Comparison of ENCODE assay signal across 1 cellular context in the genomic region with DNA sequence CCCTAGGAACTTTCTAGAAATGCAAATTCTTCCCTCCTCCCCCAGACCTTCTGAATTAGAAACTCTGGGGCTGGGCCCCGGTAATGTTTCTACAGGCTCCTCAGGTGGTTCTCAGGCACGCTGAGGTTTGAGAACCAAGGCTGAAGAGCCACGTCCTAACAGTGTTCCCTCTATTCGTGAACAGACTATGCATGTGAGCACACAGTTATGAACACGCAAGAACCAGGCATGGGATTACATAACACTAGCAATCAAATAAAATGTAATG.
TF ChIP-seq lines count a peak whose summit lies in the region.

No MANE protein-coding gene starts in this region.

TF ChIP-seq in H1, 55 proteins besides CTCF, POLR2A, EP300 and RAD21:
- TF ChIP-seq CEBPB (IDR thresholded peaks at IDR 0.05; ENCODE audit: low read depth, low read length): no peak
- no peak for TF ChIP-seq POLR2AphosphoS5 (IDR thresholded peaks at IDR 0.05; ENCODE audit: low read depth, low read length)
TF ChIP-seq in H1: peak in this region for 0.
